18 cellular contexts compared by ENCODE assay signal in genomic region chr12:49658276-49658675, GRCh38. TPM values are rescaled to one million over a fixed set of nuclear protein-coding genes. Genes with fewer than 3 reads are reported as not detected.
DNase-seq lines count a peak whose midpoint lies in the region; TF ChIP-seq lines count a peak whose summit lies in the region.
"Had no signal": no experiment of that assay in that cellular context is flagged by ENCODE, and none has a peak within 500 bp of the region (broad histone marks: within the 10 kb centered on the region; RNA-seq: fewer than 3 reads in every experiment).

No MANE protein-coding gene starts in this region.

- H3K4me1 ChIP-seq in H9 (ENCODE audit: insufficient read depth, low read length): peaks cover 2% of the 10 kb centered on the region; the same call in 1 of the 2 replicates
- H3K4me1 ChIP-seq in endodermal cell (ENCODE audit: control insufficient read depth, insufficient read depth, low read length): no peaks in the 10 kb centered on the region
- peaks cover 29% of the 10 kb centered on the region for H3K4me1 ChIP-seq in effector memory CD4-positive, alpha-beta T cell (ENCODE audit: control insufficient read depth, insufficient read depth, low read length, poor library complexity, severe bottlenecking)
- H3K4me1 ChIP-seq: A549 had no signal

- H3K27ac Mint-ChIP-seq in activated naive CD4-positive, alpha-beta T cell treated with anti-CD3 and anti-CD28 coated beads, Interleukin-2, amount 10 ng/mL, durations not matched to agents 7 days and 5 days: peak overlapping the region; percentile 42
- H3K27ac Mint-ChIP-seq in activated naive CD4-positive, alpha-beta T cell treated with anti-CD3 and anti-CD28 coated beads for 36 hours: no peak overlapping the region
- H3K27ac Mint-ChIP-seq in H9 (peak overlapping the region in 2 of 3 experiments; percentile 59 to 95; a peak in 4 of 7 replicates), endodermal cell (peak overlapping the region; percentile 37)

- no peak overlapping the region for H3K4me3 Mint-ChIP-seq in activated naive CD4-positive, alpha-beta T cell treated with anti-CD3 and anti-CD28 coated beads, Interleukin-2, amount 10 ng/mL, durations not matched to agents 7 days and 5 days
- H3K4me3 Mint-ChIP-seq in activated naive CD4-positive, alpha-beta T cell treated with anti-CD3 and anti-CD28 coated beads for 36 hours: no peak overlapping the region
- H3K4me3 Mint-ChIP-seq in H9 (no peak overlapping the region), endodermal cell (no peak overlapping the region)

- no peaks in the 10 kb centered on the region for H3K9me3 Mint-ChIP-seq in activated naive CD4-positive, alpha-beta T cell treated with anti-CD3 and anti-CD28 coated beads, Interleukin-2, amount 10 ng/mL, durations not matched to agents 7 days and 5 days
- H3K9me3 Mint-ChIP-seq in activated naive CD4-positive, alpha-beta T cell treated with anti-CD3 and anti-CD28 coated beads for 36 hours: no peaks in the 10 kb centered on the region
- no peaks in the 10 kb centered on the region for H3K9me3 Mint-ChIP-seq in H9
- no peaks in the 10 kb centered on the region for H3K9me3 Mint-ChIP-seq in endodermal cell

- H2AK5ac ChIP-seq in H9 (ENCODE audit: insufficient read length, low read length): no peak overlapping the region

- H3K36me3 ChIP-seq in endodermal cell (ENCODE audit: control insufficient read depth, insufficient read depth, low read length): peaks cover 62% of the 10 kb centered on the region
- peaks cover 15% of the 10 kb centered on the region for H3K36me3 ChIP-seq in effector memory CD4-positive, alpha-beta T cell (ENCODE audit: control insufficient read depth, insufficient read depth, low read length)

- H4K8ac ChIP-seq in H9 (replicated peaks; ENCODE audit: insufficient read length, low read depth, low read length): no peak overlapping the region

- H3K79me2 ChIP-seq in H9 (ENCODE audit: insufficient read depth, low read length): no peaks in the 10 kb centered on the region

- H2BK5ac ChIP-seq in H9 (ENCODE audit: insufficient read length, low read length): no peak overlapping the region

- H2BK120ac ChIP-seq in H9 (ENCODE audit: low read depth, low read length, poor library complexity, severe bottlenecking): no peak overlapping the region

- H4K91ac ChIP-seq in H9 (ENCODE audit: insufficient read length, low read depth, low read length): no peak overlapping the region

- no peak overlapping the region for H3K18ac ChIP-seq in H9 (ENCODE audit: insufficient read length, low read depth, low read length)

- DNase-seq in activated naive CD4-positive, alpha-beta T cell treated with anti-CD3 and anti-CD28 coated beads, Interleukin-2, amount 10 ng/mL, durations not matched to agents 7 days and 5 days: no peak
- DNase-seq in activated naive CD4-positive, alpha-beta T cell treated with anti-CD3 and anti-CD28 coated beads for 36 hours: no peak
- DNase-seq in H9: no peak
- no peak for DNase-seq in endodermal cell
- DNase-seq in posterior vena cava (ENCODE audit: low spot score): peak; percentile 19
- no peak for DNase-seq in effector memory CD4-positive, alpha-beta T cell
- no peak for DNase-seq in NCI-H1105 (lab: John Stamatoyannopoulos, UW)
- DNase-seq in DMS114 treated with DMSO at 0.1 percent for 48 hours (lab: John Stamatoyannopoulos, UW; ENCODE audit: unreplicated experiment): no peak
- DNase-seq: DND-41, GDM1, Karpas-422, MM.1S, NCI-H1105 treated with DMSO at 0.1 percent for 48 hours, NCI-H187, NCI-H446, NCI-H748 treated with DMSO at 0.1 percent for 48 hours, PC-9 had no signal

- no CpG with 5 or more reads among the region's 13 CpGs for WGBS in H9 (ENCODE audit: extremely low coverage, insufficient read length, low lambda C conversion rate)
- WGBS in endodermal cell (ENCODE audit: insufficient coverage in 1 of 2, insufficient read length in 1 of 2), 2 experiments: 95 to 97% methylated on average over 9 to 13 of the region's 13 CpGs

- no peaks in the 10 kb centered on the region for H3K79me1 ChIP-seq in H9 (ENCODE audit: insufficient read depth, low read depth, low read length, poor library complexity, severe bottlenecking)

- no peak overlapping the region for H3T11ph ChIP-seq in H9 (ENCODE audit: low read length)

- H2AFZ ChIP-seq in H9 (ENCODE audit: low read length): no peak overlapping the region
- H2AFZ ChIP-seq: PC-9 had no signal

- no peak for TF ChIP-seq CTCF in H9 (conservative IDR thresholded peaks at IDR 0.05)
- TF ChIP-seq CTCF in endodermal cell (conservative IDR thresholded peaks at IDR 0.05): no peak

- no peak overlapping the region for H3K4ac ChIP-seq in H9 (ENCODE audit: low read depth, low read length)

- no peak overlapping the region; the same call in 1 of the 2 replicates for H3K14ac ChIP-seq in H9 (ENCODE audit: insufficient read depth, low read length)

- H3K27me3 ChIP-seq in H9 (ENCODE audit: insufficient read depth, low read length) (no peaks in the 10 kb centered on the region), endodermal cell (ENCODE audit: control insufficient read depth, insufficient read depth, low read length, poor library complexity, severe bottlenecking) (no peaks in the 10 kb centered on the region)
- H3K27me3 ChIP-seq in effector memory CD4-positive, alpha-beta T cell (replicated peaks; ENCODE audit: control insufficient read depth, insufficient read depth, low read length, poor library complexity, severe bottlenecking): no peaks in the 10 kb centered on the region

- no peak overlapping the region for H2BK12ac ChIP-seq in H9 (ENCODE audit: insufficient read length, low read depth, low read length)

- H3K9ac ChIP-seq in H9 (ENCODE audit: extremely low read depth, insufficient read length, low read length) (no peak overlapping the region), endodermal cell (ENCODE audit: extremely low read depth, low read length, poor library complexity, severe bottlenecking) (no peak overlapping the region)

- no peak overlapping the region for H3K27ac ChIP-seq in H9 (ENCODE audit: insufficient read length, low read depth, low read length)
- no peak overlapping the region for H3K27ac ChIP-seq in endodermal cell (ENCODE audit: low read depth, low read length)
- H3K27ac ChIP-seq in effector memory CD4-positive, alpha-beta T cell (ENCODE audit: insufficient read depth, low read length, poor library complexity, severe bottlenecking): no peak overlapping the region
- H3K27ac ChIP-seq: A549, PC-9 had no signal

- H3K4me2 ChIP-seq in H9 (ENCODE audit: insufficient read depth, insufficient read length, low read length): no peak overlapping the region
- H3K4me2 ChIP-seq: A549, PC-9 had no signal

- H3K9me3 ChIP-seq in H9 (ENCODE audit: control insufficient read depth, low read depth, low read length) (no peaks in the 10 kb centered on the region), endodermal cell (ENCODE audit: control insufficient read depth, low read length) (no peaks in the 10 kb centered on the region)
- no peaks in the 10 kb centered on the region for H3K9me3 ChIP-seq in effector memory CD4-positive, alpha-beta T cell (ENCODE audit: control insufficient read depth, low read length)
- H3K9me3 ChIP-seq: A549 had no signal

- intact Hi-C loops in activated naive CD4-positive, alpha-beta T cell treated with anti-CD3 and anti-CD28 coated beads for 36 hours (cut with micrococcal nuclease): no loop called here
- intact Hi-C loops in posterior vena cava (cut with DNase I): no loop called here

- no peak overlapping the region for H3K23ac ChIP-seq in H9 (ENCODE audit: insufficient read length, low read depth, low read length)

- H3K23me2 ChIP-seq in H9 (ENCODE audit: insufficient read length, low read depth, low read length, poor library complexity, severe bottlenecking): no peaks in the 10 kb centered on the region

- H3K4me1 Mint-ChIP-seq in activated naive CD4-positive, alpha-beta T cell treated with anti-CD3 and anti-CD28 coated beads, Interleukin-2, amount 10 ng/mL, durations not matched to agents 7 days and 5 days: peaks cover 53% of the 10 kb centered on the region
- H3K4me1 Mint-ChIP-seq in activated naive CD4-positive, alpha-beta T cell treated with anti-CD3 and anti-CD28 coated beads for 36 hours (ENCODE audit: low read depth): peaks cover 59% of the 10 kb centered on the region
- peaks cover 3 to 9% of the 10 kb centered on the region in 2 experiments for H3K4me1 Mint-ChIP-seq in H9
- peaks cover 5% of the 10 kb centered on the region for H3K4me1 Mint-ChIP-seq in endodermal cell

- no peak overlapping the region for H3K4me3 ChIP-seq in endodermal cell (ENCODE audit: low read length)
- H3K4me3 ChIP-seq in effector memory CD4-positive, alpha-beta T cell (ENCODE audit: insufficient read depth, low read depth, low read length, poor library complexity, severe bottlenecking): no peak overlapping the region
- H3K4me3 ChIP-seq: A549, PC-9 had no signal

- no peaks in the 10 kb centered on the region for H3K27me3 Mint-ChIP-seq in activated naive CD4-positive, alpha-beta T cell treated with anti-CD3 and anti-CD28 coated beads, Interleukin-2, amount 10 ng/mL, durations not matched to agents 7 days and 5 days
- H3K27me3 Mint-ChIP-seq in activated naive CD4-positive, alpha-beta T cell treated with anti-CD3 and anti-CD28 coated beads for 36 hours (ENCODE audit: low read depth): no peaks in the 10 kb centered on the region
- no peaks in the 10 kb centered on the region for H3K27me3 Mint-ChIP-seq in H9 (ENCODE audit: low read depth)
- H3K27me3 Mint-ChIP-seq in endodermal cell (ENCODE audit: insufficient read depth): no peaks in the 10 kb centered on the region

- CTCF ChIA-PET in activated naive CD4-positive, alpha-beta T cell treated with anti-CD3 and anti-CD28 coated beads, Interleukin-2, amount 10 ng/mL, durations not matched to agents 7 days and 5 days (lab: Charles Lee): interaction anchor here (1.3 kb wide), 1 partner anchor 50 kb away, joined by 3 read pairs; no protein-coding TSS in a partner anchor
- CTCF ChIA-PET in activated naive CD4-positive, alpha-beta T cell treated with anti-CD3 and anti-CD28 coated beads for 36 hours (lab: Charles Lee): interaction anchor here (1.0 to 5.1 kb wide), 3 partner anchors 10 to 42 kb away, joined by 3 to 23 read pairs (median 3); no protein-coding TSS in a partner anchor

- H2BK20ac ChIP-seq in H9 (ENCODE audit: low read depth, low read length, poor library complexity, severe bottlenecking): no peak overlapping the region

- H4K20me1 ChIP-seq in H9 (ENCODE audit: control insufficient read depth, insufficient read depth, insufficient read length): no peaks in the 10 kb centered on the region

- peaks cover 61% of the 10 kb centered on the region for H3K36me3 Mint-ChIP-seq in activated naive CD4-positive, alpha-beta T cell treated with anti-CD3 and anti-CD28 coated beads, Interleukin-2, amount 10 ng/mL, durations not matched to agents 7 days and 5 days
- H3K36me3 Mint-ChIP-seq in activated naive CD4-positive, alpha-beta T cell treated with anti-CD3 and anti-CD28 coated beads for 36 hours (ENCODE audit: low read depth): peaks cover 22% of the 10 kb centered on the region
- H3K36me3 Mint-ChIP-seq in H9 (ENCODE audit: insufficient read depth in 1 of 3, low read depth in 3 of 3) (peaks cover 32 to 65% (median 37%) of the 10 kb centered on the region in 3 experiments), endodermal cell (ENCODE audit: low read depth) (peaks cover 46% of the 10 kb centered on the region)

- H2BK15ac ChIP-seq in H9 (ENCODE audit: low read depth, low read length): no peak overlapping the region

- H4K5ac ChIP-seq in H9 (ENCODE audit: insufficient read length, low read depth, low read length): no peak overlapping the region

- no peak overlapping the region for H3K56ac ChIP-seq in H9 (ENCODE audit: insufficient read length, low read depth, low read length)

RNA-seq across cellular contexts. Expression of gene PRPF40B, which starts 34.9 kb away (rescaled TPM):
- total RNA-seq in activated naive CD4-positive, alpha-beta T cell treated with anti-CD3 and anti-CD28 coated beads for 36 hours: 1 to 10 TPM; 7.2 to 7.7 TPM
- total RNA-seq in H9 (2021) (17.4 and 19.0 TPM in 2 replicates), endodermal cell (10 to 100 TPM; 33.8 to 45.6 TPM), posterior vena cava (10 to 100 TPM; 16.2 to 20.7 TPM)
- polyA plus RNA-seq in endodermal cell (2013, experiment 1 of 2): 29.5 TPM
- 25.0 TPM for polyA plus RNA-seq in endodermal cell (2013, experiment 2 of 2)

RNA-seq across cellular contexts. Expression of gene FMNL3, which starts 48.9 kb away (rescaled TPM):
- 10 to 100 TPM; 20.0 to 20.7 TPM for total RNA-seq in activated naive CD4-positive, alpha-beta T cell treated with anti-CD3 and anti-CD28 coated beads for 36 hours
- total RNA-seq in H9 (2021): 20.5 and 22.8 TPM in 2 replicates
- total RNA-seq in endodermal cell: 10 to 100 TPM; 22.4 to 23.5 TPM
- 14.2 TPM for polyA plus RNA-seq in endodermal cell (2013, experiment 1 of 2)
- 15.9 TPM for polyA plus RNA-seq in endodermal cell (2013, experiment 2 of 2)
- 10 to 100 TPM; 16.6 to 27.9 TPM for total RNA-seq in posterior vena cava

RNA-seq across cellular contexts. Expression of gene FAM186B, which starts 52.8 kb away (rescaled TPM):
- under 1 TPM in 1 of 2 experiments, not detected in 1; 0.12 TPM for total RNA-seq in activated naive CD4-positive, alpha-beta T cell treated with anti-CD3 and anti-CD28 coated beads for 36 hours
- total RNA-seq in H9 (2021): 0.42 and 0.46 TPM in 2 replicates
- total RNA-seq in endodermal cell: under 1 TPM; 0.22 to 0.26 TPM
- polyA plus RNA-seq in endodermal cell (2013, experiment 1 of 2): 0.18 TPM
- polyA plus RNA-seq in endodermal cell (2013, experiment 2 of 2): 0.08 TPM
- total RNA-seq in posterior vena cava: under 1 TPM in 1 of 2 donors, not detected in 1; 0.14 TPM
